In genomic region chr11:122659676-122660571, GRCh38 we compare ENCODE assay signal across 17 cellular contexts. TPM values are rescaled to one million over a fixed set of nuclear protein-coding genes. Genes with fewer than 3 reads are reported as not detected.
DNase-seq lines count a peak whose midpoint lies in the region; ATAC-seq and TF ChIP-seq lines count a peak whose summit lies in the region.
"Had no signal": no experiment of that assay in that cellular context is flagged by ENCODE, and none has a peak within 500 bp of the region (broad histone marks: within the 10 kb centered on the region; RNA-seq: fewer than 3 reads in every experiment).

No MANE protein-coding gene starts in this region.

- no peaks in the 10 kb centered on the region for H3K9me3 Mint-ChIP-seq in CD4-positive, alpha-beta memory T cell
- H3K9me3 Mint-ChIP-seq in neural crest cell = peaks cover 3% of the 10 kb centered on the region
- H3K9me3 Mint-ChIP-seq: naive B cell had no signal

- H3K27me3 Mint-ChIP-seq in CD4-positive, alpha-beta memory T cell = no peaks in the 10 kb centered on the region
- peaks cover 11% of the 10 kb centered on the region for H3K27me3 Mint-ChIP-seq in neural crest cell (ENCODE audit: low read depth)

- peaks cover 61% of the 10 kb centered on the region for H3K4me1 ChIP-seq in CD4-positive, alpha-beta memory T cell (ENCODE audit: insufficient read depth, low read length)

- no peak overlapping the region for H3K27ac ChIP-seq in CD4-positive, alpha-beta memory T cell (ENCODE audit: low read depth, low read length)
- H3K27ac ChIP-seq: HL-60, left ventricle myocardium inferior had no signal

- H3K27me3 ChIP-seq in CD4-positive, alpha-beta memory T cell (ENCODE audit: insufficient read depth, low read length) = no peaks in the 10 kb centered on the region

- H3K27ac Mint-ChIP-seq in CD4-positive, alpha-beta memory T cell = peak overlapping the region; percentile 6 to 73 (median 37)
- no peak overlapping the region for H3K27ac Mint-ChIP-seq in neural crest cell (ENCODE audit: unreplicated experiment)

- H3K36me3 Mint-ChIP-seq in CD4-positive, alpha-beta memory T cell = peaks cover 4 to 14% of the 10 kb centered on the region in 2 donors
- no peaks in the 10 kb centered on the region for H3K36me3 Mint-ChIP-seq in neural crest cell (ENCODE audit: low read depth)
- H3K36me3 Mint-ChIP-seq: naive B cell had no signal

- peaks cover 36 to 78% (median 63%) of the 10 kb centered on the region in 4 donors for H3K4me1 Mint-ChIP-seq in CD4-positive, alpha-beta memory T cell
- peaks cover 30% of the 10 kb centered on the region for H3K4me1 Mint-ChIP-seq in neural crest cell

- intact Hi-C loops in CD4-positive, alpha-beta memory T cell (cut with micrococcal nuclease) = no loop called here

- ATAC-seq in GM21447 (IDR thresholded peaks at IDR 0.05; ENCODE audit: unreplicated experiment) = no peak
- ATAC-seq: sciatic nerve had no signal

- H3K9me3 ChIP-seq in CD4-positive, alpha-beta memory T cell (ENCODE audit: control insufficient read depth in 1 of 2, low read length in 2 of 2) = no peaks in the 10 kb centered on the region
- H3K9me3 ChIP-seq: left ventricle myocardium inferior had no signal

- TF ChIP-seq CTCF in GM12875 (IDR thresholded peaks at IDR 0.05; ENCODE audit: borderline replicate concordance, insufficient read depth, low read depth, low read length) = no peak
- no peak for TF ChIP-seq CTCF in neural crest cell (conservative IDR thresholded peaks at IDR 0.05)

- POLR2A ChIA-PET in CD4-positive, alpha-beta memory T cell (lab: Charles Lee; ENCODE audit: partially characterized antibody) = interaction anchor here (1.0 to 6.0 kb wide), 8 partner anchors 9 to 95 kb away, joined by 3 to 120 read pairs (median 5); no protein-coding TSS in a partner anchor

- H3K36me3 ChIP-seq in CD4-positive, alpha-beta memory T cell (ENCODE audit: insufficient read depth, low read length) = no peaks in the 10 kb centered on the region
- H3K36me3 ChIP-seq: left ventricle myocardium inferior had no signal

- CTCF ChIA-PET in CD4-positive, alpha-beta memory T cell (lab: Charles Lee; ENCODE audit: partially characterized antibody) = interaction anchor here (1.1 to 20.7 kb wide), 10 partner anchors 9 to 122 kb away, joined by 3 to 440 read pairs (median 4); no protein-coding TSS in a partner anchor

- DNase-seq in CD4-positive, alpha-beta memory T cell = no peak
- DNase-seq in RPMI7951 (ENCODE audit: low read depth) (peak; percentile 25), neural crest cell (ENCODE audit: low read depth, low spot score) (no peak), COLO829 (ENCODE audit: low spot score) (no peak), putamen (ENCODE audit: low spot score) (no peak), activated T-cell treated with anti-CD3 and anti-CD28 coated beads for 4 hours (no peak)
- DNase-seq: activated CD4-positive, CD25-positive, alpha-beta regulatory T cell treated with anti-CD3 and anti-CD28 coated beads, Interleukin-2, amount 50 U/mL, for 72 hours; left ventricle myocardium inferior; naive B cell; NCI-H2171; OCI-M1; stimulated activated naive CD4-positive, alpha-beta T cell treated with Interleukin-2 at 50 U/mL for 16 hours; SW 1271 had no signal

- peak overlapping the region in 2 of 8 donors; percentile 6 to 27 for H3K4me3 Mint-ChIP-seq in CD4-positive, alpha-beta memory T cell
- peak overlapping the region; percentile 36 for H3K4me3 Mint-ChIP-seq in neural crest cell

- H3K4me3 ChIP-seq in CD4-positive, alpha-beta memory T cell (ENCODE audit: low read length in 2 of 2) = no peak overlapping the region
- peak overlapping the region; percentile 19 for H3K4me3 ChIP-seq in GM12875 (ENCODE audit: low read depth, low read length)
- H3K4me3 ChIP-seq: left ventricle myocardium inferior had no signal

RNA-seq across cellular contexts. Expression of gene UBASH3B, which starts 4.4 kb away (rescaled TPM):
- total RNA-seq in CD4-positive, alpha-beta memory T cell = 10 to 100 TPM; 26.6 to 30.9 TPM
- 10 to 100 TPM in 1 of 2 donors, 1 to 10 TPM in 1; 6.7 to 13.9 TPM for polyA plus RNA-seq in CD4-positive, alpha-beta memory T cell
- total RNA-seq in RPMI7951 (2014; rRNA removed; shearing (Covaris generic)) = 14.3 and 16.0 TPM in 2 replicates
- 6.6 and 6.8 TPM in 2 replicates for total RNA-seq in neural crest cell
